ENCODE assay signal across 1 cellular context in the genomic region with DNA sequence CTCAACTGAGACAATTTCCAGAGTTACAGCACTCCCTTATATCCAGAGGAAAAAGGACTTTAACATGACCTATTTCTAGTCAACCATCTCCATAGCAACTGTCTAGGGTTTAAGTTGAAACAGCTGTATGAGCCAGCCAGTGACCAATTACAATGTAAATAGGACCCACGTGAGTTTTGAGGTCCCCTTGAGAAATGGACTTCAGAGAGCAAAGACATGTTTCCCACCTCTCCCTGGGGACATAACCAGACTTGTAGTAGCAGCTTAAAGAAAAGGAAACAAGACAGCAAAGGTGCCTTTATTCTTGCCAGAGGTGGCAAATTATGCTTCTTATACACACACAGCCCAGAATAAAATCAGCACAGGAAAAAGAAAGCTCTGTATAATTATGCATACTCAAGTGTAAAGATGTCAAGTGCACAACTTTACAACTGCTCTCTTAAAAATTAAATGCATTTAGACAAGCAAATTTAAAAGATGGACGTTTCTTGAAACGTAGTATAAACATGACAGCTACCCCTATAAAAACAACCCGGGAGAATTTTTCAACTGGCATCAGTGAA.
TF ChIP-seq lines count a peak whose summit lies in the region.

No MANE protein-coding gene starts in this region.

TF ChIP-seq in GM12878, 131 proteins besides CTCF, POLR2A, EP300 and RAD21 (continued from another document and continues in another):
- TF ChIP-seq, protein P1, sequence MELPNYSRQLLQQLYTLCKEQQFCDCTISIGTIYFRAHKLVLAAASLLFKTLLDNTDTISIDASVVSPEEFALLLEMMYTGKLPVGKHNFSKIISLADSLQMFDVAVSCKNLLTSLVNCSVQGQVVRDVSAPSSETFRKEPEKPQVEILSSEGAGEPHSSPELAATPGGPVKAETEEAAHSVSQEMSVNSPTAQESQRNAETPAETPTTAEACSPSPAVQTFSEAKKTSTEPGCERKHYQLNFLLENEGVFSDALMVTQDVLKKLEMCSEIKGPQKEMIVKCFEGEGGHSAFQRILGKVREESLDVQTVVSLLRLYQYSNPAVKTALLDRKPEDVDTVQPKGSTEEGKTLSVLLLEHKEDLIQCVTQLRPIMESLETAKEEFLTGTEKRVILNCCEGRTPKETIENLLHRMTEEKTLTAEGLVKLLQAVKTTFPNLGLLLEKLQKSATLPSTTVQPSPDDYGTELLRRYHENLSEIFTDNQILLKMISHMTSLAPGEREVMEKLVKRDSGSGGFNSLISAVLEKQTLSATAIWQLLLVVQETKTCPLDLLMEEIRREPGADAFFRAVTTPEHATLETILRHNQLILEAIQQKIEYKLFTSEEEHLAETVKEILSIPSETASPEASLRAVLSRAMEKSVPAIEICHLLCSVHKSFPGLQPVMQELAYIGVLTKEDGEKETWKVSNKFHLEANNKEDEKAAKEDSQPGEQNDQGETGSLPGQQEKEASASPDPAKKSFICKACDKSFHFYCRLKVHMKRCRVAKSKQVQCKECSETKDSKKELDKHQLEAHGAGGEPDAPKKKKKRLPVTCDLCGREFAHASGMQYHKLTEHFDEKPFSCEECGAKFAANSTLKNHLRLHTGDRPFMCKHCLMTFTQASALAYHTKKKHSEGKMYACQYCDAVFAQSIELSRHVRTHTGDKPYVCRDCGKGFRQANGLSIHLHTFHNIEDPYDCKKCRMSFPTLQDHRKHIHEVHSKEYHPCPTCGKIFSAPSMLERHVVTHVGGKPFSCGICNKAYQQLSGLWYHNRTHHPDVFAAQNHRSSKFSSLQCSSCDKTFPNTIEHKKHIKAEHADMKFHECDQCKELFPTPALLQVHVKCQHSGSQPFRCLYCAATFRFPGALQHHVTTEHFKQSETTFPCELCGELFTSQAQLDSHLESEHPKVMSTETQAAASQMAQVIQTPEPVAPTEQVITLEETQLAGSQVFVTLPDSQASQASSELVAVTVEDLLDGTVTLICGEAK (IDR thresholded peaks at IDR 0.05; ENCODE audit: borderline replicate concordance) = no peak; the same call in 1 of the 2 replicates
- no peak for TF ChIP-seq POLR2AphosphoS2 (IDR thresholded peaks at IDR 0.05; ENCODE audit: low read depth, low read length)
- TF ChIP-seq, protein P2, sequence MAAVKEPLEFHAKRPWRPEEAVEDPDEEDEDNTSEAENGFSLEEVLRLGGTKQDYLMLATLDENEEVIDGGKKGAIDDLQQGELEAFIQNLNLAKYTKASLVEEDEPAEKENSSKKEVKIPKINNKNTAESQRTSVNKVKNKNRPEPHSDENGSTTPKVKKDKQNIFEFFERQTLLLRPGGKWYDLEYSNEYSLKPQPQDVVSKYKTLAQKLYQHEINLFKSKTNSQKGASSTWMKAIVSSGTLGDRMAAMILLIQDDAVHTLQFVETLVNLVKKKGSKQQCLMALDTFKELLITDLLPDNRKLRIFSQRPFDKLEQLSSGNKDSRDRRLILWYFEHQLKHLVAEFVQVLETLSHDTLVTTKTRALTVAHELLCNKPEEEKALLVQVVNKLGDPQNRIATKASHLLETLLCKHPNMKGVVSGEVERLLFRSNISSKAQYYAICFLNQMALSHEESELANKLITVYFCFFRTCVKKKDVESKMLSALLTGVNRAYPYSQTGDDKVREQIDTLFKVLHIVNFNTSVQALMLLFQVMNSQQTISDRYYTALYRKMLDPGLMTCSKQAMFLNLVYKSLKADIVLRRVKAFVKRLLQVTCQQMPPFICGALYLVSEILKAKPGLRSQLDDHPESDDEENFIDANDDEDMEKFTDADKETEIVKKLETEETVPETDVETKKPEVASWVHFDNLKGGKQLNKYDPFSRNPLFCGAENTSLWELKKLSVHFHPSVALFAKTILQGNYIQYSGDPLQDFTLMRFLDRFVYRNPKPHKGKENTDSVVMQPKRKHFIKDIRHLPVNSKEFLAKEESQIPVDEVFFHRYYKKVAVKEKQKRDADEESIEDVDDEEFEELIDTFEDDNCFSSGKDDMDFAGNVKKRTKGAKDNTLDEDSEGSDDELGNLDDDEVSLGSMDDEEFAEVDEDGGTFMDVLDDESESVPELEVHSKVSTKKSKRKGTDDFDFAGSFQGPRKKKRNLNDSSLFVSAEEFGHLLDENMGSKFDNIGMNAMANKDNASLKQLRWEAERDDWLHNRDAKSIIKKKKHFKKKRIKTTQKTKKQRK (IDR thresholded peaks at IDR 0.05; ENCODE audit: low read depth, low read length) = no peak
- no peak for TF ChIP-seq ASH2L (IDR thresholded peaks at IDR 0.05; ENCODE audit: borderline replicate concordance, low read depth)
- TF ChIP-seq SUZ12 (IDR thresholded peaks at IDR 0.05; ENCODE audit: unreplicated experiment) = no peak
- no peak for TF ChIP-seq ZNF217 (IDR thresholded peaks at IDR 0.05)
- TF ChIP-seq, protein P3, sequence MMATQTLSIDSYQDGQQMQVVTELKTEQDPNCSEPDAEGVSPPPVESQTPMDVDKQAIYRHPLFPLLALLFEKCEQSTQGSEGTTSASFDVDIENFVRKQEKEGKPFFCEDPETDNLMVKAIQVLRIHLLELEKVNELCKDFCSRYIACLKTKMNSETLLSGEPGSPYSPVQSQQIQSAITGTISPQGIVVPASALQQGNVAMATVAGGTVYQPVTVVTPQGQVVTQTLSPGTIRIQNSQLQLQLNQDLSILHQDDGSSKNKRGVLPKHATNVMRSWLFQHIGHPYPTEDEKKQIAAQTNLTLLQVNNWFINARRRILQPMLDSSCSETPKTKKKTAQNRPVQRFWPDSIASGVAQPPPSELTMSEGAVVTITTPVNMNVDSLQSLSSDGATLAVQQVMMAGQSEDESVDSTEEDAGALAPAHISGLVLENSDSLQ (IDR thresholded peaks at IDR 0.05) = peak; percentile 84
- TF ChIP-seq DPF2 (IDR thresholded peaks at IDR 0.05) = no peak
- TF ChIP-seq MTA2 (IDR thresholded peaks at IDR 0.05; ENCODE audit: low read depth) = peak; percentile 50
- TF ChIP-seq NR2F1 (conservative IDR thresholded peaks at IDR 0.05) = no peak
- TF ChIP-seq, protein P4, sequence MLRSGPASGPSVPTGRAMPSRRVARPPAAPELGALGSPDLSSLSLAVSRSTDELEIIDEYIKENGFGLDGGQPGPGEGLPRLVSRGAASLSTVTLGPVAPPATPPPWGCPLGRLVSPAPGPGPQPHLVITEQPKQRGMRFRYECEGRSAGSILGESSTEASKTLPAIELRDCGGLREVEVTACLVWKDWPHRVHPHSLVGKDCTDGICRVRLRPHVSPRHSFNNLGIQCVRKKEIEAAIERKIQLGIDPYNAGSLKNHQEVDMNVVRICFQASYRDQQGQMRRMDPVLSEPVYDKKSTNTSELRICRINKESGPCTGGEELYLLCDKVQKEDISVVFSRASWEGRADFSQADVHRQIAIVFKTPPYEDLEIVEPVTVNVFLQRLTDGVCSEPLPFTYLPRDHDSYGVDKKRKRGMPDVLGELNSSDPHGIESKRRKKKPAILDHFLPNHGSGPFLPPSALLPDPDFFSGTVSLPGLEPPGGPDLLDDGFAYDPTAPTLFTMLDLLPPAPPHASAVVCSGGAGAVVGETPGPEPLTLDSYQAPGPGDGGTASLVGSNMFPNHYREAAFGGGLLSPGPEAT (IDR thresholded peaks at IDR 0.05; ENCODE audit: low read depth) = peak; percentile 66
- TF ChIP-seq, protein P5, sequence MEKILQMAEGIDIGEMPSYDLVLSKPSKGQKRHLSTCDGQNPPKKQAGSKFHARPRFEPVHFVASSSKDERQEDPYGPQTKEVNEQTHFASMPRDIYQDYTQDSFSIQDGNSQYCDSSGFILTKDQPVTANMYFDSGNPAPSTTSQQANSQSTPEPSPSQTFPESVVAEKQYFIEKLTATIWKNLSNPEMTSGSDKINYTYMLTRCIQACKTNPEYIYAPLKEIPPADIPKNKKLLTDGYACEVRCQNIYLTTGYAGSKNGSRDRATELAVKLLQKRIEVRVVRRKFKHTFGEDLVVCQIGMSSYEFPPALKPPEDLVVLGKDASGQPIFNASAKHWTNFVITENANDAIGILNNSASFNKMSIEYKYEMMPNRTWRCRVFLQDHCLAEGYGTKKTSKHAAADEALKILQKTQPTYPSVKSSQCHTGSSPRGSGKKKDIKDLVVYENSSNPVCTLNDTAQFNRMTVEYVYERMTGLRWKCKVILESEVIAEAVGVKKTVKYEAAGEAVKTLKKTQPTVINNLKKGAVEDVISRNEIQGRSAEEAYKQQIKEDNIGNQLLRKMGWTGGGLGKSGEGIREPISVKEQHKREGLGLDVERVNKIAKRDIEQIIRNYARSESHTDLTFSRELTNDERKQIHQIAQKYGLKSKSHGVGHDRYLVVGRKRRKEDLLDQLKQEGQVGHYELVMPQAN (conservative IDR thresholded peaks at IDR 0.05) = no peak
- TF ChIP-seq ZNF384 (IDR thresholded peaks at IDR 0.05; ENCODE audit: borderline replicate concordance, low read depth, low read length) = no peak
- TF ChIP-seq, protein P6, sequence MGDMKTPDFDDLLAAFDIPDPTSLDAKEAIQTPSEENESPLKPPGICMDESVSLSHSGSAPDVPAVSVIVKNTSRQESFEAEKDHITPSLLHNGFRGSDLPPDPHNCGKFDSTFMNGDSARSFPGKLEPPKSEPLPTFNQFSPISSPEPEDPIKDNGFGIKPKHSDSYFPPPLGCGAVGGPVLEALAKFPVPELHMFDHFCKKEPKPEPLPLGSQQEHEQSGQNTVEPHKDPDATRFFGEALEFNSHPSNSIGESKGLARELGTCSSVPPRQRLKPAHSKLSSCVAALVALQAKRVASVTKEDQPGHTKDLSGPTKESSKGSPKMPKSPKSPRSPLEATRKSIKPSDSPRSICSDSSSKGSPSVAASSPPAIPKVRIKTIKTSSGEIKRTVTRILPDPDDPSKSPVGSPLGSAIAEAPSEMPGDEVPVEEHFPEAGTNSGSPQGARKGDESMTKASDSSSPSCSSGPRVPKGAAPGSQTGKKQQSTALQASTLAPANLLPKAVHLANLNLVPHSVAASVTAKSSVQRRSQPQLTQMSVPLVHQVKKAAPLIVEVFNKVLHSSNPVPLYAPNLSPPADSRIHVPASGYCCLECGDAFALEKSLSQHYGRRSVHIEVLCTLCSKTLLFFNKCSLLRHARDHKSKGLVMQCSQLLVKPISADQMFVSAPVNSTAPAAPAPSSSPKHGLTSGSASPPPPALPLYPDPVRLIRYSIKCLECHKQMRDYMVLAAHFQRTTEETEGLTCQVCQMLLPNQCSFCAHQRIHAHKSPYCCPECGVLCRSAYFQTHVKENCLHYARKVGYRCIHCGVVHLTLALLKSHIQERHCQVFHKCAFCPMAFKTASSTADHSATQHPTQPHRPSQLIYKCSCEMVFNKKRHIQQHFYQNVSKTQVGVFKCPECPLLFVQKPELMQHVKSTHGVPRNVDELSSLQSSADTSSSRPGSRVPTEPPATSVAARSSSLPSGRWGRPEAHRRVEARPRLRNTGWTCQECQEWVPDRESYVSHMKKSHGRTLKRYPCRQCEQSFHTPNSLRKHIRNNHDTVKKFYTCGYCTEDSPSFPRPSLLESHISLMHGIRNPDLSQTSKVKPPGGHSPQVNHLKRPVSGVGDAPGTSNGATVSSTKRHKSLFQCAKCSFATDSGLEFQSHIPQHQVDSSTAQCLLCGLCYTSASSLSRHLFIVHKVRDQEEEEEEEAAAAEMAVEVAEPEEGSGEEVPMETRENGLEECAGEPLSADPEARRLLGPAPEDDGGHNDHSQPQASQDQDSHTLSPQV (IDR thresholded peaks at IDR 0.05) = no peak
- TF ChIP-seq ZSCAN29 (IDR thresholded peaks at IDR 0.05) = no peak
- peak; percentile 89 for TF ChIP-seq RAD51 (IDR thresholded peaks at IDR 0.05)
- TF ChIP-seq ATF7 (IDR thresholded peaks at IDR 0.05; ENCODE audit: low read depth) = peak; percentile 62; the same call in 1 of the 2 replicates
- TF ChIP-seq BACH1 (IDR thresholded peaks at IDR 0.05; ENCODE audit: borderline replicate concordance) = no peak
- no peak for TF ChIP-seq CHD1 (IDR thresholded peaks at IDR 0.05; ENCODE audit: low read depth, low read length)
- TF ChIP-seq ZNF622 (IDR thresholded peaks at IDR 0.05) = no peak
- TF ChIP-seq, protein P7, sequence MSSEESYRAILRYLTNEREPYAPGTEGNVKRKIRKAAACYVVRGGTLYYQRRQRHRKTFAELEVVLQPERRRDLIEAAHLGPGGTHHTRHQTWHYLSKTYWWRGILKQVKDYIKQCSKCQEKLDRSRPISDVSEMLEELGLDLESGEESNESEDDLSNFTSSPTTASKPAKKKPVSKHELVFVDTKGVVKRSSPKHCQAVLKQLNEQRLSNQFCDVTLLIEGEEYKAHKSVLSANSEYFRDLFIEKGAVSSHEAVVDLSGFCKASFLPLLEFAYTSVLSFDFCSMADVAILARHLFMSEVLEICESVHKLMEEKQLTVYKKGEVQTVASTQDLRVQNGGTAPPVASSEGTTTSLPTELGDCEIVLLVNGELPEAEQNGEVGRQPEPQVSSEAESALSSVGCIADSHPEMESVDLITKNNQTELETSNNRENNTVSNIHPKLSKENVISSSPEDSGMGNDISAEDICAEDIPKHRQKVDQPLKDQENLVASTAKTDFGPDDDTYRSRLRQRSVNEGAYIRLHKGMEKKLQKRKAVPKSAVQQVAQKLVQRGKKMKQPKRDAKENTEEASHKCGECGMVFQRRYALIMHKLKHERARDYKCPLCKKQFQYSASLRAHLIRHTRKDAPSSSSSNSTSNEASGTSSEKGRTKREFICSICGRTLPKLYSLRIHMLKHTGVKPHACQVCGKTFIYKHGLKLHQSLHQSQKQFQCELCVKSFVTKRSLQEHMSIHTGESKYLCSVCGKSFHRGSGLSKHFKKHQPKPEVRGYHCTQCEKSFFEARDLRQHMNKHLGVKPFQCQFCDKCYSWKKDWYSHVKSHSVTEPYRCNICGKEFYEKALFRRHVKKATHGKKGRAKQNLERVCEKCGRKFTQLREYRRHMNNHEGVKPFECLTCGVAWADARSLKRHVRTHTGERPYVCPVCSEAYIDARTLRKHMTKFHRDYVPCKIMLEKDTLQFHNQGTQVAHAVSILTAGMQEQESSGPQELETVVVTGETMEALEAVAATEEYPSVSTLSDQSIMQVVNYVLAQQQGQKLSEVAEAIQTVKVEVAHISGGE (CRISPR knock-in tag; IDR thresholded peaks at IDR 0.05) = no peak
- peak; percentile 71 to 77 for TF ChIP-seq BHLHE40 (IDR thresholded peaks at IDR 0.05; ENCODE audit: borderline replicate concordance in 1 of 2, low read depth in 2 of 2, low read length in 1 of 2)
- 0 out of 2 replicates have a peak, but pooled peaks have one; percentile 49 for TF ChIP-seq GATAD2B (conservative IDR thresholded peaks at IDR 0.05; ENCODE audit: low read depth)
- TF ChIP-seq, protein P8, sequence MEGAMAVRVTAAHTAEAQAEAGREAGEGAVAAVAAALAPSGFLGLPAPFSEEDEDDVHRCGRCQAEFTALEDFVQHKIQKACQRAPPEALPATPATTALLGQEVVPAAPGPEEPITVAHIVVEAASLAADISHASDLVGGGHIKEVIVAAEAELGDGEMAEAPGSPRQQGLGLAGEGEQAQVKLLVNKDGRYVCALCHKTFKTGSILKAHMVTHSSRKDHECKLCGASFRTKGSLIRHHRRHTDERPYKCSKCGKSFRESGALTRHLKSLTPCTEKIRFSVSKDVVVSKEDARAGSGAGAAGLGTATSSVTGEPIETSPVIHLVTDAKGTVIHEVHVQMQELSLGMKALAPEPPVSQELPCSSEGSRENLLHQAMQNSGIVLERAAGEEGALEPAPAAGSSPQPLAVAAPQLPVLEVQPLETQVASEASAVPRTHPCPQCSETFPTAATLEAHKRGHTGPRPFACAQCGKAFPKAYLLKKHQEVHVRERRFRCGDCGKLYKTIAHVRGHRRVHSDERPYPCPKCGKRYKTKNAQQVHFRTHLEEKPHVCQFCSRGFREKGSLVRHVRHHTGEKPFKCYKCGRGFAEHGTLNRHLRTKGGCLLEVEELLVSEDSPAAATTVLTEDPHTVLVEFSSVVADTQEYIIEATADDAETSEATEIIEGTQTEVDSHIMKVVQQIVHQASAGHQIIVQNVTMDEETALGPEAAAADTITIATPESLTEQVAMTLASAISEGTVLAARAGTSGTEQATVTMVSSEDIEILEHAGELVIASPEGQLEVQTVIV (IDR thresholded peaks at IDR 0.05; ENCODE audit: borderline replicate concordance, partially characterized antibody) = no peak
- no peak for TF ChIP-seq ESRRA (IDR thresholded peaks at IDR 0.05; ENCODE audit: low read length)
- no peak for TF ChIP-seq JUNB (IDR thresholded peaks at IDR 0.05)
